ENCODE assay signal across 1 cellular context in genomic region chr11:391117-392017, GRCh38.
TF ChIP-seq lines count a peak whose summit lies in the region.

No MANE protein-coding gene starts in this region.

TF ChIP-seq in IMR-90, 13 proteins besides CTCF, POLR2A, EP300 and RAD21:
- no peak for TF ChIP-seq ELK1 (IDR thresholded peaks at IDR 0.05; ENCODE audit: borderline replicate concordance, low read depth, low read length)
- TF ChIP-seq CEBPB (IDR thresholded peaks at IDR 0.05; ENCODE audit: low read depth, low read length): no peak
